ENCODE assay signal across 7 cellular contexts in genomic region chr11:125625594-125626380, GRCh38.
DNase-seq lines count a peak whose midpoint lies in the region; ATAC-seq and TF ChIP-seq lines count a peak whose summit lies in the region.

No MANE protein-coding gene starts in this region.

- peak; percentile 80 to 81 for DNase-seq in NCI-H187 (lab: John Stamatoyannopoulos, UW)
- DNase-seq in T1000 (lab: John Stamatoyannopoulos, UW) = peak; percentile 80
- peak; percentile 96 for DNase-seq in astrocyte of the hippocampus (ENCODE audit: low read depth, low spot score)
- peak; percentile 43 to 96 (median 82) for DNase-seq in hypothalamus (lab: John Stamatoyannopoulos, UW)
- peak; percentile 60 for DNase-seq in retinal pigment epithelial cell (ENCODE audit: low read depth)

- peak; percentile 65 for TF ChIP-seq POLR2A in GM18505 (IDR thresholded peaks at IDR 0.05; ENCODE audit: borderline replicate concordance, extremely low read depth, insufficient read depth, insufficient read length)

- H3K4me3 ChIP-seq in retinal pigment epithelial cell (ENCODE audit: low read length) = peak overlapping the region; percentile 86

- TF ChIP-seq CTCF in retinal pigment epithelial cell (conservative IDR thresholded peaks at IDR 0.05; ENCODE audit: low read depth, low read length) = no peak

- ATAC-seq in GM18505 (IDR thresholded peaks at IDR 0.05; ENCODE audit: unreplicated experiment) = peak; percentile 86
- peak; percentile 77 for ATAC-seq in HG02943 (IDR thresholded peaks at IDR 0.05; ENCODE audit: low read depth, unreplicated experiment)

Comparison
In these comparisons a context has a peak if more than half of its experiments do, and no peak if none do; other contexts are left out.
1. Peak in every context shown above with its lines: DNase-seq, ATAC-seq and H3K4me3 ChIP-seq.